In the genomic region with DNA sequence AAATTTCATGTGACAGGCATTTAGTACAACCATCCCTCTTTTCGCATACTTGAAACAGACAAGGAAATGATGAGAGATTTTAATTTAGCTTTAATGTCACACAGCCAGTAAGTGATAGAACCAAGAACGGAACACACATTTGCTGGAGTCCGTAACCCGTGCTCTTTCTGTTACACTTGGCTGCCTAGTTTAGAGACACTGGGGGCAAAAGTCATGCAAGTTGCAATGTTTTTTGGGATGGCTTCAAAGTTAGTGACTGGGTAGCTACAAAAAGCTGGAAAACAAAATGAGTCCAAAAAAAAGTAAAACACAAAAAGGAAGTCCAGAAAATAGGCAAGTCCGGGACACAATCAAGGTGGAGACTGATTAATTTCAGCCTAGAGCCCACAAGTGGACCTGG, we compare ENCODE assay signal across 2 cellular contexts.
TF ChIP-seq lines count a peak whose summit lies in the region.

No MANE protein-coding gene starts in this region.

TF ChIP-seq in HEK293, 187 proteins besides CTCF, POLR2A, EP300 and RAD21 (continued from another document):
- TF ChIP-seq ZIC2 (tag by site-specific recombination; IDR thresholded peaks at IDR 0.05), result no peak
TF ChIP-seq in HEK293: peak in this region for 1.

TF ChIP-seq in endothelial cell of umbilical vein, 7 proteins besides CTCF, POLR2A, EP300 and RAD21:
- TF ChIP-seq, protein P1, sequence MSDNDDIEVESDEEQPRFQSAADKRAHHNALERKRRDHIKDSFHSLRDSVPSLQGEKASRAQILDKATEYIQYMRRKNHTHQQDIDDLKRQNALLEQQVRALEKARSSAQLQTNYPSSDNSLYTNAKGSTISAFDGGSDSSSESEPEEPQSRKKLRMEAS (IDR thresholded peaks at IDR 0.05; ENCODE audit: insufficient read depth, insufficient read length), result no peak
- TF ChIP-seq POLR2AphosphoS5 (IDR thresholded peaks at IDR 0.05; ENCODE audit: insufficient read depth, low read depth, low read length), result no peak
- no peak for TF ChIP-seq FOS (IDR thresholded peaks at IDR 0.05; ENCODE audit: borderline replicate concordance, insufficient read depth, low read length)
- TF ChIP-seq JUN (IDR thresholded peaks at IDR 0.05; ENCODE audit: borderline replicate concordance, insufficient read depth, insufficient read length, low read depth), result no peak
- no peak for TF ChIP-seq GATA2 (IDR thresholded peaks at IDR 0.05; ENCODE audit: insufficient read depth, insufficient read length, low read depth, low read length)
- no peak for TF ChIP-seq MYC (IDR thresholded peaks at IDR 0.05; ENCODE audit: low read depth, low read length)
- no peak for TF ChIP-seq EZH2 (IDR thresholded peaks at IDR 0.05; ENCODE audit: borderline replicate concordance, low read depth, low read length, severe bottlenecking)
TF ChIP-seq in endothelial cell of umbilical vein: peak in this region for 0.
